ENCODE assay signal across 30 cellular contexts in genomic region chr19:9149976-9150375, GRCh38. TPM values are rescaled to one million over a fixed set of nuclear protein-coding genes. Genes with fewer than 3 reads are reported as not detected.
DNase-seq lines count a peak whose midpoint lies in the region; ATAC-seq lines count a peak whose summit lies in the region.
"Had no signal": no experiment of that assay in that cellular context is flagged by ENCODE, and none has a peak within 500 bp of the region (broad histone marks: within the 10 kb centered on the region; RNA-seq: fewer than 3 reads in every experiment).

No MANE protein-coding gene starts in this region.

- no peak overlapping the region for H2AFZ ChIP-seq in Karpas-422 (ENCODE audit: low read length)

- no peak overlapping the region for H3K27ac ChIP-seq in CD8-positive, alpha-beta memory T cell (ENCODE audit: low read depth, low read length)
- H3K27ac ChIP-seq in Karpas-422 (ENCODE audit: low read length): no peak overlapping the region
- H3K27ac ChIP-seq: adrenal gland, body of pancreas, SJCRH30, skin epidermis, tibial nerve, WERI-Rb-1 had no signal

- H3K9me3 Mint-ChIP-seq in CD8-positive, alpha-beta memory T cell: peaks cover 2 to 12% (median 8%) of the 10 kb centered on the region in 5 donors
- H3K9me3 Mint-ChIP-seq in central memory CD8-positive, alpha-beta T cell: peaks cover 5% of the 10 kb centered on the region
- peaks cover 2 to 57% (median 26%) of the 10 kb centered on the region in 9 donors for H3K9me3 Mint-ChIP-seq in naive thymus-derived CD8-positive, alpha-beta T cell
- H3K9me3 Mint-ChIP-seq in stimulated activated naive B cell treated with anti-CD40 and anti-IgM and Interleukin-4, amounts not matched to agents 10 μg/mL and 1 μg/mL and 100 μg/mL, for 72 hours: peaks cover 10 to 14% of the 10 kb centered on the region in 2 donors

- H3K27me3 ChIP-seq in CD8-positive, alpha-beta memory T cell (ENCODE audit: insufficient read depth, low read length, poor library complexity, severe bottlenecking): no peaks in the 10 kb centered on the region
- H3K27me3 ChIP-seq in MG63: no peaks in the 10 kb centered on the region
- no peaks in the 10 kb centered on the region for H3K27me3 ChIP-seq in Karpas-422 (ENCODE audit: low read length)
- H3K27me3 ChIP-seq: adrenal gland, BE2C, body of pancreas, SJCRH30, tibial nerve had no signal

- peaks cover 41% of the 10 kb centered on the region for H4K20me1 ChIP-seq in Karpas-422 (ENCODE audit: insufficient read depth, low read depth, low read length)

- peaks cover 100% of the 10 kb centered on the region for H3K79me2 ChIP-seq in Karpas-422 (ENCODE audit: low read length)

- H3K4me3 Mint-ChIP-seq in CD8-positive, alpha-beta memory T cell: peak overlapping the region in 5 of 7 donors; percentile 1 to 80 (median 47)
- H3K4me3 Mint-ChIP-seq in central memory CD8-positive, alpha-beta T cell: peak overlapping the region; percentile 26
- peak overlapping the region in 8 of 10 donors; percentile 2 to 55 (median 26) for H3K4me3 Mint-ChIP-seq in naive thymus-derived CD8-positive, alpha-beta T cell
- H3K4me3 Mint-ChIP-seq in stimulated activated naive B cell treated with anti-CD40 and anti-IgM and Interleukin-4, amounts not matched to agents 10 μg/mL and 1 μg/mL and 100 μg/mL, for 72 hours: no peak overlapping the region
- H3K4me3 Mint-ChIP-seq: activated CD4-positive, alpha-beta T cell treated with anti-CD3 and anti-CD28 coated beads, Interleukin-2, amount 10 ng/mL, durations not matched to agents 24 days and 14 days; activated T-cell treated with anti-CD3 and anti-CD28 coated beads, Interleukin-2, amount 50 U/mL, for 24 hours had no signal

- no peak for ATAC-seq in central memory CD8-positive, alpha-beta T cell (replicated peaks; ENCODE audit: extremely low read depth, poor library complexity, severe bottlenecking)
- ATAC-seq in naive thymus-derived CD8-positive, alpha-beta T cell: no peak
- no peak for ATAC-seq in stimulated activated naive B cell treated with anti-CD40 and anti-IgM and Interleukin-4, amounts not matched to agents 10 μg/mL and 1 μg/mL and 100 μg/mL, for 72 hours (replicated peaks)
- ATAC-seq: body of pancreas, left cardiac atrium had no signal

- H3K36me3 ChIP-seq in CD8-positive, alpha-beta memory T cell (ENCODE audit: insufficient read depth, low read length): no peaks in the 10 kb centered on the region
- H3K36me3 ChIP-seq in MG63 (peaks cover 93% of the 10 kb centered on the region), Karpas-422 (ENCODE audit: insufficient read depth, low read length) (peaks cover 53% of the 10 kb centered on the region)

- H3K9me3 ChIP-seq in CD8-positive, alpha-beta memory T cell (ENCODE audit: low read length): peaks cover 3% of the 10 kb centered on the region
- H3K9me3 ChIP-seq in MG63 (peaks cover 93% of the 10 kb centered on the region), Karpas-422 (ENCODE audit: low read length) (0 out of 2 replicates have a peak, but pooled peaks cover 3% of the 10 kb centered on the region)

- no peak overlapping the region for H3K9ac ChIP-seq in Karpas-422 (ENCODE audit: low read length)

- no peaks in the 10 kb centered on the region for H3K9me2 ChIP-seq in Karpas-422 (replicated peaks; ENCODE audit: insufficient read depth, low read length)

- peak overlapping the region; percentile 29 to 90 (median 70) for H3K27ac Mint-ChIP-seq in CD8-positive, alpha-beta memory T cell
- H3K27ac Mint-ChIP-seq in central memory CD8-positive, alpha-beta T cell (ENCODE audit: low read depth): peak overlapping the region; percentile 39
- peak overlapping the region in 5 of 10 donors; percentile 27 to 86 (median 37) for H3K27ac Mint-ChIP-seq in naive thymus-derived CD8-positive, alpha-beta T cell
- no peak overlapping the region for H3K27ac Mint-ChIP-seq in stimulated activated naive B cell treated with anti-CD40 and anti-IgM and Interleukin-4, amounts not matched to agents 10 μg/mL and 1 μg/mL and 100 μg/mL, for 72 hours
- H3K27ac Mint-ChIP-seq: activated CD4-positive, alpha-beta T cell treated with anti-CD3 and anti-CD28 coated beads, Interleukin-2, amount 10 ng/mL, durations not matched to agents 24 days and 14 days had no signal

- POLR2A ChIA-PET in CD8-positive, alpha-beta memory T cell (lab: Charles Lee): no interaction called here
- POLR2A ChIA-PET in naive thymus-derived CD8-positive, alpha-beta T cell (lab: Charles Lee): no interaction called here

- peaks cover 16% of the 10 kb centered on the region for H3K4me1 ChIP-seq in CD8-positive, alpha-beta memory T cell (ENCODE audit: insufficient read depth, low read length)
- H3K4me1 ChIP-seq in Karpas-422 (ENCODE audit: low read length): no peaks in the 10 kb centered on the region
- H3K4me1 ChIP-seq: adrenal gland, BE2C, body of pancreas, HAP-1, SJCRH30 had no signal

- CTCF ChIA-PET in CD8-positive, alpha-beta memory T cell (lab: Charles Lee): no interaction called here

- DNase-seq in CD8-positive, alpha-beta memory T cell: no peak
- DNase-seq in MG63: peak; percentile 30
- no peak for DNase-seq in central memory CD8-positive, alpha-beta T cell (ENCODE audit: low spot score in 2 of 2)
- no peak for DNase-seq in naive thymus-derived CD8-positive, alpha-beta T cell
- DNase-seq in stimulated activated naive B cell treated with anti-CD40 and anti-IgM and Interleukin-4, amounts not matched to agents 10 μg/mL and 1 μg/mL and 100 μg/mL, for 72 hours: no peak
- DNase-seq in Karpas-422: no peak
- DNase-seq in DMS153 (lab: John Stamatoyannopoulos, UW): no peak
- DNase-seq: activated CD4-positive, alpha-beta T cell treated with anti-CD3 and anti-CD28 coated beads, Interleukin-2, amount 10 ng/mL, durations not matched to agents 24 days and 14 days; activated gamma-delta T cell treated with Interleukin-2 at 50 U/mL for 16 hours; activated T-cell treated with anti-CD3 and anti-CD28 coated beads, Interleukin-2, amount 50 U/mL, for 24 hours; BE2C; body of pancreas; hypothalamus; left cardiac atrium; NCI-H1694; NCI-H446; NCI-H748 treated with DMSO at 0.1 percent for 48 hours; SJCRH30; stimulated activated CD4-positive, alpha-beta T cell treated with anti-CD3 and anti-CD28 coated beads, Interleukin-1b, Interleukin-23, amount 100 ng/mL, for 48 hours; T1000; WERI-Rb-1 had no signal

- H3K4me1 Mint-ChIP-seq in CD8-positive, alpha-beta memory T cell: peaks cover 74 to 92% (median 88%) of the 10 kb centered on the region in 3 donors
- H3K4me1 Mint-ChIP-seq in central memory CD8-positive, alpha-beta T cell: peaks cover 67% of the 10 kb centered on the region
- H3K4me1 Mint-ChIP-seq in naive thymus-derived CD8-positive, alpha-beta T cell: peaks cover 46 to 76% (median 69%) of the 10 kb centered on the region in 4 donors
- peaks cover 38 to 68% of the 10 kb centered on the region in 2 donors for H3K4me1 Mint-ChIP-seq in stimulated activated naive B cell treated with anti-CD40 and anti-IgM and Interleukin-4, amounts not matched to agents 10 μg/mL and 1 μg/mL and 100 μg/mL, for 72 hours

- H3K4me2 ChIP-seq in Karpas-422 (ENCODE audit: low read depth, low read length, poor library complexity, severe bottlenecking): no peak overlapping the region

- H3K27me3 Mint-ChIP-seq in CD8-positive, alpha-beta memory T cell: no peaks in the 10 kb centered on the region
- no peaks in the 10 kb centered on the region for H3K27me3 Mint-ChIP-seq in central memory CD8-positive, alpha-beta T cell
- H3K27me3 Mint-ChIP-seq in naive thymus-derived CD8-positive, alpha-beta T cell: no peaks in the 10 kb centered on the region
- H3K27me3 Mint-ChIP-seq in stimulated activated naive B cell treated with anti-CD40 and anti-IgM and Interleukin-4, amounts not matched to agents 10 μg/mL and 1 μg/mL and 100 μg/mL, for 72 hours: no peaks in the 10 kb centered on the region
- H3K27me3 Mint-ChIP-seq: activated CD4-positive, alpha-beta T cell treated with anti-CD3 and anti-CD28 coated beads, Interleukin-2, amount 10 ng/mL, durations not matched to agents 24 days and 14 days; activated T-cell treated with anti-CD3 and anti-CD28 coated beads, Interleukin-2, amount 50 U/mL, for 24 hours had no signal

- peaks cover 28 to 61% (median 37%) of the 10 kb centered on the region in 3 donors for H3K36me3 Mint-ChIP-seq in CD8-positive, alpha-beta memory T cell
- H3K36me3 Mint-ChIP-seq in central memory CD8-positive, alpha-beta T cell (ENCODE audit: insufficient read depth): peaks cover 21% of the 10 kb centered on the region
- H3K36me3 Mint-ChIP-seq in naive thymus-derived CD8-positive, alpha-beta T cell: peaks cover 48 to 88% (median 73%) of the 10 kb centered on the region in 3 donors
- peaks cover 83 to 89% of the 10 kb centered on the region in 2 donors for H3K36me3 Mint-ChIP-seq in stimulated activated naive B cell treated with anti-CD40 and anti-IgM and Interleukin-4, amounts not matched to agents 10 μg/mL and 1 μg/mL and 100 μg/mL, for 72 hours

- no peak overlapping the region for H3K4me3 ChIP-seq in CD8-positive, alpha-beta memory T cell (ENCODE audit: low read length)
- H3K4me3 ChIP-seq in MG63 (no peak overlapping the region), Karpas-422 (ENCODE audit: low read length) (no peak overlapping the region)
- H3K4me3 ChIP-seq: adrenal gland, body of pancreas, HAP-1, lung, SJCRH30, skin epidermis, tibial nerve had no signal

RNA-seq across cellular contexts. Expression of gene ZNF317, which starts 9.8 kb away (rescaled TPM):
- 10 to 100 TPM; 54.1 to 59.7 TPM for total RNA-seq in CD8-positive, alpha-beta memory T cell
- 50.7 TPM for polyA plus RNA-seq in CD8-positive, alpha-beta memory T cell
- 19.9 and 24.5 TPM in 2 replicates for total RNA-seq in MG63 (2014; rRNA removed; shearing (Covaris generic); ENCODE audit: low replicate concordance)
- total RNA-seq in naive thymus-derived CD8-positive, alpha-beta T cell: 10 to 100 TPM; 56.5 to 67.4 TPM
- 10 to 100 TPM; 26.0 to 56.4 (median 31.9) TPM for polyA plus RNA-seq in naive thymus-derived CD8-positive, alpha-beta T cell
- 26.6 and 48.1 TPM in 2 replicates for total RNA-seq in Karpas-422 (2014; rRNA removed; shearing (Covaris generic); ENCODE audit: low replicate concordance)

RNA-seq across cellular contexts. Expression of gene OR7G3, which starts 23.2 kb away (rescaled TPM):
- not detected for total RNA-seq in CD8-positive, alpha-beta memory T cell
- polyA plus RNA-seq in CD8-positive, alpha-beta memory T cell: not detected
- not detected in 2 replicates for total RNA-seq in MG63 (2014; rRNA removed; shearing (Covaris generic); ENCODE audit: low replicate concordance)
- not detected for total RNA-seq in naive thymus-derived CD8-positive, alpha-beta T cell
- not detected for polyA plus RNA-seq in naive thymus-derived CD8-positive, alpha-beta T cell
- total RNA-seq in Karpas-422 (2014; rRNA removed; shearing (Covaris generic); ENCODE audit: low replicate concordance): not detected in 2 replicates
- total RNA-seq: activated CD4-positive, alpha-beta T cell treated with anti-CD3 and anti-CD28 coated beads, Interleukin-2, amount 10 ng/mL, durations not matched to agents 24 days and 14 days; adrenal gland; body of pancreas; cerebellum; endothelial cell of umbilical vein; left cardiac atrium; LHCN-M2; lung; mucosa of gallbladder; SJCRH30; tibial nerve had no signal
- polyA plus RNA-seq: adrenal gland, endothelial cell of umbilical vein, lung had no signal

RNA-seq across cellular contexts. Expression of gene OR7D2, which starts 28.8 kb away (rescaled TPM):
- total RNA-seq in CD8-positive, alpha-beta memory T cell: not detected
- polyA plus RNA-seq in CD8-positive, alpha-beta memory T cell: not detected
- not detected in 2 replicates for total RNA-seq in MG63 (2014; rRNA removed; shearing (Covaris generic); ENCODE audit: low replicate concordance)
- total RNA-seq in naive thymus-derived CD8-positive, alpha-beta T cell: under 1 TPM in 1 of 2 experiments, not detected in 1; 0.11 TPM
- not detected for polyA plus RNA-seq in naive thymus-derived CD8-positive, alpha-beta T cell
- not detected in 2 replicates for total RNA-seq in Karpas-422 (2014; rRNA removed; shearing (Covaris generic); ENCODE audit: low replicate concordance)
- total RNA-seq: body of pancreas, cerebellum, endothelial cell of umbilical vein, lung, mucosa of gallbladder had no signal
- polyA plus RNA-seq: endothelial cell of umbilical vein had no signal

RNA-seq across cellular contexts. Expression of gene OR7G1, which starts 34.4 kb away (rescaled TPM):
- not detected for total RNA-seq in CD8-positive, alpha-beta memory T cell
- polyA plus RNA-seq in CD8-positive, alpha-beta memory T cell: not detected
- not detected in 2 replicates for total RNA-seq in MG63 (2014; rRNA removed; shearing (Covaris generic); ENCODE audit: low replicate concordance)
- total RNA-seq in naive thymus-derived CD8-positive, alpha-beta T cell: not detected
- polyA plus RNA-seq in naive thymus-derived CD8-positive, alpha-beta T cell: not detected
- total RNA-seq in Karpas-422 (2014; rRNA removed; shearing (Covaris generic); ENCODE audit: low replicate concordance): not detected in 2 replicates
- total RNA-seq: activated CD4-positive, alpha-beta T cell treated with anti-CD3 and anti-CD28 coated beads, Interleukin-2, amount 10 ng/mL, durations not matched to agents 24 days and 14 days; adrenal gland; body of pancreas; cerebellum; endothelial cell of umbilical vein; left cardiac atrium; LHCN-M2; lung; mucosa of gallbladder; SJCRH30; tibial nerve had no signal
- polyA plus RNA-seq: adrenal gland, endothelial cell of umbilical vein, lung had no signal

RNA-seq across cellular contexts. Expression of gene OR7G2, which starts 42.7 kb away (rescaled TPM):
- total RNA-seq in CD8-positive, alpha-beta memory T cell: not detected
- polyA plus RNA-seq in CD8-positive, alpha-beta memory T cell: not detected
- not detected in 2 replicates for total RNA-seq in MG63 (2014; rRNA removed; shearing (Covaris generic); ENCODE audit: low replicate concordance)
- not detected for total RNA-seq in naive thymus-derived CD8-positive, alpha-beta T cell
- polyA plus RNA-seq in naive thymus-derived CD8-positive, alpha-beta T cell: not detected
- not detected in 2 replicates for total RNA-seq in Karpas-422 (2014; rRNA removed; shearing (Covaris generic); ENCODE audit: low replicate concordance)
- total RNA-seq: activated CD4-positive, alpha-beta T cell treated with anti-CD3 and anti-CD28 coated beads, Interleukin-2, amount 10 ng/mL, durations not matched to agents 24 days and 14 days; adrenal gland; body of pancreas; cerebellum; endothelial cell of umbilical vein; left cardiac atrium; LHCN-M2; lung; mucosa of gallbladder; SJCRH30; tibial nerve had no signal
- polyA plus RNA-seq: adrenal gland, endothelial cell of umbilical vein, lung had no signal

Comparison
In these comparisons a context has a peak if more than half of its experiments do, and no peak if none do; other contexts are left out.
1. H3K4me3 Mint-ChIP-seq: peak in CD8-positive, alpha-beta memory T cell (5 of 7), central memory CD8-positive, alpha-beta T cell (single experiment) and naive thymus-derived CD8-positive, alpha-beta T cell (8 of 10); none in stimulated activated naive B cell treated with anti-CD40 and anti-IgM and Interleukin-4, amounts not matched to agents 10 μg/mL and 1 μg/mL and 100 μg/mL, for 72 hours (0 of 2).